In genomic region chr4:140833280-140833679, GRCh38 we compare ENCODE assay signal across 30 cellular contexts.
"Had no signal": no experiment of that assay in that cellular context is flagged by ENCODE, and none has a peak within 500 bp of the region (broad histone marks: within the 10 kb centered on the region; RNA-seq: fewer than 3 reads in every experiment).

No MANE protein-coding gene starts in this region.

- H3K27me3 ChIP-seq: heart left ventricle, pancreas, suprapubic skin, tibial nerve, vagina had no signal

- H3K27me3 Mint-ChIP-seq: type B pancreatic cell had no signal

- ATAC-seq: heart left ventricle; left colon; mucosa of descending colon; naive thymus-derived CD4-positive, alpha-beta T cell; pancreas; right cardiac atrium; sciatic nerve had no signal

- H3K4me3 Mint-ChIP-seq: immature natural killer cell; naive thymus-derived CD4-positive, alpha-beta T cell; natural killer cell treated with Interleukin-12 subunit alpha and Interleukin-12 subunit beta and Interleukin-15 and Interleukin-18, amount 100 ng/mL, for 72 hours; stimulated activated naive CD8-positive, alpha-beta T cell treated with anti-CD3 and anti-CD28 coated beads, Interleukin-15, Interleukin-2, amounts not matched to agents 100 ng/mL and 50 ng/mL, for 24 hours; type B pancreatic cell had no signal

- H3K4me3 ChIP-seq: heart left ventricle, left ventricle myocardium inferior, mucosa of descending colon, pancreas, prostate gland, skin epidermis, suprapubic skin, thoracic aorta, tibial nerve, vagina had no signal

- H3K4me1 Mint-ChIP-seq: immature natural killer cell; naive thymus-derived CD4-positive, alpha-beta T cell had no signal

- H3K27ac ChIP-seq: heart left ventricle, left ventricle myocardium inferior, pancreas, prostate gland, skin epidermis, suprapubic skin, thoracic aorta, tibial nerve, vagina had no signal

- H3K9me3 ChIP-seq: heart left ventricle, left ventricle myocardium inferior, mucosa of descending colon, pancreas, prostate gland, suprapubic skin, thoracic aorta, tibial nerve, vagina had no signal

- H3K36me3 Mint-ChIP-seq: immature natural killer cell; natural killer cell treated with Interleukin-12 subunit alpha and Interleukin-12 subunit beta and Interleukin-15 and Interleukin-18, amount 100 ng/mL, for 72 hours; type B pancreatic cell had no signal

- H3K4me1 ChIP-seq: left ventricle myocardium inferior, prostate gland, suprapubic skin, tibial nerve, vagina had no signal

- DNase-seq: heart left ventricle; hypothalamus; immature natural killer cell; kidney; left colon; left ventricle myocardium inferior; mammary epithelial cell; midbrain; mucosa of descending colon; naive thymus-derived CD4-positive, alpha-beta T cell; nucleus accumbens; pancreas; posterior cingulate gyrus; retina; right cardiac atrium; stimulated activated CD4-positive, alpha-beta T cell treated with anti-CD3 and anti-CD28 coated beads, Interleukin-12 subunit alpha, Interleukin-12 subunit beta, amount 100 ng/mL, for 4 hours; stimulated activated CD4-positive, alpha-beta T cell treated with anti-CD3 and anti-CD28 coated beads, Interleukin-15, amount 100 ng/mL, for 24 hours; stimulated activated CD4-positive, alpha-beta T cell treated with anti-CD3 and anti-CD28 coated beads, Interleukin-2, amount 100 ng/mL, for 24 hours; stimulated activated CD4-positive, alpha-beta T cell treated with anti-CD3 and anti-CD28 coated beads, Interleukin-4, amount 100 ng/mL, for 1 hour; stimulated activated naive CD4-positive, alpha-beta T cell had no signal

- H3K27ac Mint-ChIP-seq: immature natural killer cell; naive thymus-derived CD4-positive, alpha-beta T cell; natural killer cell treated with Interleukin-12 subunit alpha and Interleukin-12 subunit beta and Interleukin-15 and Interleukin-18, amount 100 ng/mL, for 72 hours; stimulated activated naive CD8-positive, alpha-beta T cell treated with anti-CD3 and anti-CD28 coated beads, Interleukin-15, Interleukin-2, amounts not matched to agents 100 ng/mL and 50 ng/mL, for 24 hours; type B pancreatic cell had no signal

- H3K9me3 Mint-ChIP-seq: stimulated activated naive CD8-positive, alpha-beta T cell treated with anti-CD3 and anti-CD28 coated beads, Interleukin-15, Interleukin-2, amounts not matched to agents 100 ng/mL and 50 ng/mL, for 24 hours; type B pancreatic cell had no signal

- H3K36me3 ChIP-seq: heart left ventricle, left ventricle myocardium inferior, pancreas, prostate gland, suprapubic skin, thoracic aorta, tibial nerve, vagina had no signal
